Comparison of ENCODE assay signal across 1 cellular context in the genomic region with DNA sequence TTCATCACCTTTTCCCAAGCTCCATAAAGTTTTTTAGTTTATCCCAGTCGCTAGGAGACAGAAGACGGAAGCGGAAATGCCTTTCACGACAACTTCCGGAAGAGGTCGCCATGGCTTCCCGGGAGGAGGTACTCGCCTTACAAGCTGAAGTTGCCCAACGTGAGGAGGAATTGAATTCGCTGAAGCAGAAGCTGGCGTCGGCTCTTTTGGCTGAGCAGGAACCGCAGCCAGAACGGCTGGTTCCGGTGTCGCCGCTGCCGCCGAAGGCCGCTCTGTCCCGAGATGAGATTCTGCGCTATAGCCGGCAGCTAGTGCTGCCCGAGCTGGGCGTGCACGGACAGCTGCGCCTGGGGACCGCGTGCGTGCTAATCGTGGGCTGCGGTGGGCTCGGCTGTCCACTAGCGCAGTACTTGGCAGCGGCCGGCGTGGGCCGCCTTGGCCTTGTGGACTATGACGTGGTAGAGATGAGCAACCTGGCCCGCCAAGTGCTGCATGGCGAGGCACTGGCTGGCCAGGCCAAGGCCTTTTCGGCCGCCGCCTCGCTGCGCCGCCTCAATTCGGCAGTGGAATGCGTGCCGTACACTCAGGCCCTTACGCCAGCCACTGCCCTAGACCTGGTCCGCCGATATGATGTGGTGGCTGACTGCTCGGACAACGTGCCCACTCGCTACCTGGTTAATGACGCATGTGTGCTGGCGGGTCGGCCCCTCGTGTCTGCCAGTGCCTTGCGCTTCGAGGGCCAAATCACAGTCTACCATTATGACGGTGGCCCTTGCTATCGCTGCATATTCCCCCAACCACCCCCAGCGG.
A peak's percentile ranks its signal among the peaks of the same experiment; 100 is the strongest.
TF ChIP-seq lines count a peak whose summit lies in the region.

A gene with protein sequence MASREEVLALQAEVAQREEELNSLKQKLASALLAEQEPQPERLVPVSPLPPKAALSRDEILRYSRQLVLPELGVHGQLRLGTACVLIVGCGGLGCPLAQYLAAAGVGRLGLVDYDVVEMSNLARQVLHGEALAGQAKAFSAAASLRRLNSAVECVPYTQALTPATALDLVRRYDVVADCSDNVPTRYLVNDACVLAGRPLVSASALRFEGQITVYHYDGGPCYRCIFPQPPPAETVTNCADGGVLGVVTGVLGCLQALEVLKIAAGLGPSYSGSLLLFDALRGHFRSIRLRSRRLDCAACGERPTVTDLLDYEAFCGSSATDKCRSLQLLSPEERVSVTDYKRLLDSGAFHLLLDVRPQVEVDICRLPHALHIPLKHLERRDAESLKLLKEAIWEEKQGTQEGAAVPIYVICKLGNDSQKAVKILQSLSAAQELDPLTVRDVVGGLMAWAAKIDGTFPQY (plus strand): TSS at position 86 of the 810 bp plus-strand sequence. CDS start 25 bp downstream, at position 111.

TF ChIP-seq in K562, 482 proteins besides CTCF, POLR2A, EP300 and RAD21 (continued from another document and continues in another):
- TF ChIP-seq, protein P1, sequence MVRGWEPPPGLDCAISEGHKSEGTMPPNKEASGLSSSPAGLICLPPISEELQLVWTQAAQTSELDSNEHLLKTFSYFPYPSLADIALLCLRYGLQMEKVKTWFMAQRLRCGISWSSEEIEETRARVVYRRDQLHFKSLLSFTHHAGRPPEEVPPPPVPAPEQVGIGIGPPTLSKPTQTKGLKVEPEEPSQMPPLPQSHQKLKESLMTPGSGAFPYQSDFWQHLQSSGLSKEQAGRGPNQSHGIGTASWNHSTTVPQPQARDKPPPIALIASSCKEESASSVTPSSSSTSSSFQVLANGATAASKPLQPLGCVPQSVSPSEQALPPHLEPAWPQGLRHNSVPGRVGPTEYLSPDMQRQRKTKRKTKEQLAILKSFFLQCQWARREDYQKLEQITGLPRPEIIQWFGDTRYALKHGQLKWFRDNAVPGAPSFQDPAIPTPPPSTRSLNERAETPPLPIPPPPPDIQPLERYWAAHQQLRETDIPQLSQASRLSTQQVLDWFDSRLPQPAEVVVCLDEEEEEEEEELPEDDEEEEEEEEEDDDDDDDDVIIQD (CRISPR knock-in tag; IDR thresholded peaks at IDR 0.05): no peak
- no peak for TF ChIP-seq OTX1 (CRISPR knock-in tag; IDR thresholded peaks at IDR 0.05)
- TF ChIP-seq ZNF140 (CRISPR knock-in tag; IDR thresholded peaks at IDR 0.05): no peak
- 0 out of 3 replicates have a peak, but pooled peaks of 1 of the 2 experiments have one; percentile 28 for TF ChIP-seq CBX3 (IDR thresholded peaks at IDR 0.05; ENCODE audit: borderline replicate concordance in 1 of 2, low read length in 2 of 2)
- TF ChIP-seq SOX6 (IDR thresholded peaks at IDR 0.05): no peak
- TF ChIP-seq KDM5B (IDR thresholded peaks at IDR 0.05; ENCODE audit: insufficient replicate concordance, low read depth, low read length): peak; percentile 12
- peak; percentile 36 to 67 for TF ChIP-seq E2F6 (IDR thresholded peaks at IDR 0.05; ENCODE audit: borderline replicate concordance in 1 of 2, extremely low read depth in 1 of 2, insufficient read depth in 1 of 2, insufficient read length in 1 of 2, low read depth in 1 of 2, low read length in 1 of 2, poor library complexity in 1 of 2, severe bottlenecking in 1 of 2)
- no peak for TF ChIP-seq SLC30A9 (CRISPR knock-in tag; IDR thresholded peaks at IDR 0.05)
- TF ChIP-seq, protein P2, sequence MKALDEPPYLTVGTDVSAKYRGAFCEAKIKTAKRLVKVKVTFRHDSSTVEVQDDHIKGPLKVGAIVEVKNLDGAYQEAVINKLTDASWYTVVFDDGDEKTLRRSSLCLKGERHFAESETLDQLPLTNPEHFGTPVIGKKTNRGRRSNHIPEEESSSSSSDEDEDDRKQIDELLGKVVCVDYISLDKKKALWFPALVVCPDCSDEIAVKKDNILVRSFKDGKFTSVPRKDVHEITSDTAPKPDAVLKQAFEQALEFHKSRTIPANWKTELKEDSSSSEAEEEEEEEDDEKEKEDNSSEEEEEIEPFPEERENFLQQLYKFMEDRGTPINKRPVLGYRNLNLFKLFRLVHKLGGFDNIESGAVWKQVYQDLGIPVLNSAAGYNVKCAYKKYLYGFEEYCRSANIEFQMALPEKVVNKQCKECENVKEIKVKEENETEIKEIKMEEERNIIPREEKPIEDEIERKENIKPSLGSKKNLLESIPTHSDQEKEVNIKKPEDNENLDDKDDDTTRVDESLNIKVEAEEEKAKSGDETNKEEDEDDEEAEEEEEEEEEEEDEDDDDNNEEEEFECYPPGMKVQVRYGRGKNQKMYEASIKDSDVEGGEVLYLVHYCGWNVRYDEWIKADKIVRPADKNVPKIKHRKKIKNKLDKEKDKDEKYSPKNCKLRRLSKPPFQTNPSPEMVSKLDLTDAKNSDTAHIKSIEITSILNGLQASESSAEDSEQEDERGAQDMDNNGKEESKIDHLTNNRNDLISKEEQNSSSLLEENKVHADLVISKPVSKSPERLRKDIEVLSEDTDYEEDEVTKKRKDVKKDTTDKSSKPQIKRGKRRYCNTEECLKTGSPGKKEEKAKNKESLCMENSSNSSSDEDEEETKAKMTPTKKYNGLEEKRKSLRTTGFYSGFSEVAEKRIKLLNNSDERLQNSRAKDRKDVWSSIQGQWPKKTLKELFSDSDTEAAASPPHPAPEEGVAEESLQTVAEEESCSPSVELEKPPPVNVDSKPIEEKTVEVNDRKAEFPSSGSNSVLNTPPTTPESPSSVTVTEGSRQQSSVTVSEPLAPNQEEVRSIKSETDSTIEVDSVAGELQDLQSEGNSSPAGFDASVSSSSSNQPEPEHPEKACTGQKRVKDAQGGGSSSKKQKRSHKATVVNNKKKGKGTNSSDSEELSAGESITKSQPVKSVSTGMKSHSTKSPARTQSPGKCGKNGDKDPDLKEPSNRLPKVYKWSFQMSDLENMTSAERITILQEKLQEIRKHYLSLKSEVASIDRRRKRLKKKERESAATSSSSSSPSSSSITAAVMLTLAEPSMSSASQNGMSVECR (CRISPR knock-in tag; IDR thresholded peaks at IDR 0.05): peak; percentile 86
- TF ChIP-seq, protein P3, sequence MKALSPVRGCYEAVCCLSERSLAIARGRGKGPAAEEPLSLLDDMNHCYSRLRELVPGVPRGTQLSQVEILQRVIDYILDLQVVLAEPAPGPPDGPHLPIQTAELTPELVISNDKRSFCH (CRISPR knock-in tag; IDR thresholded peaks at IDR 0.05): no peak
- TF ChIP-seq, protein P3 (tag; IDR thresholded peaks at IDR 0.05): 0 out of 2 replicates have a peak, but pooled peaks have one; percentile 39
- TF ChIP-seq, protein P4, sequence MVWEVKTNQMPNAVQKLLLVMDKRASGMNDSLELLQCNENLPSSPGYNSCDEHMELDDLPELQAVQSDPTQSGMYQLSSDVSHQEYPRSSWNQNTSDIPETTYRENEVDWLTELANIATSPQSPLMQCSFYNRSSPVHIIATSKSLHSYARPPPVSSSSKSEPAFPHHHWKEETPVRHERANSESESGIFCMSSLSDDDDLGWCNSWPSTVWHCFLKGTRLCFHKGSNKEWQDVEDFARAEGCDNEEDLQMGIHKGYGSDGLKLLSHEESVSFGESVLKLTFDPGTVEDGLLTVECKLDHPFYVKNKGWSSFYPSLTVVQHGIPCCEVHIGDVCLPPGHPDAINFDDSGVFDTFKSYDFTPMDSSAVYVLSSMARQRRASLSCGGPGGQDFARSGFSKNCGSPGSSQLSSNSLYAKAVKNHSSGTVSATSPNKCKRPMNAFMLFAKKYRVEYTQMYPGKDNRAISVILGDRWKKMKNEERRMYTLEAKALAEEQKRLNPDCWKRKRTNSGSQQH (CRISPR knock-in tag; IDR thresholded peaks at IDR 0.05): no peak
- peak; percentile 98 for TF ChIP-seq ZBTB40 (IDR thresholded peaks at IDR 0.05)
- no peak for TF ChIP-seq ZBTB40 (CRISPR knock-in tag; IDR thresholded peaks at IDR 0.05)
- peak in 1 of 3 experiments; percentile 41 for TF ChIP-seq YY1 (IDR thresholded peaks at IDR 0.05; ENCODE audit: borderline replicate concordance in 1 of 3, control insufficient read depth in 1 of 3, extremely low read depth in 1 of 3, insufficient read depth in 3 of 3, insufficient read length in 1 of 3, insufficient replicate concordance in 2 of 3, low read depth in 1 of 3, low read length in 2 of 3)
- no peak; the same call in 1 of the 2 replicates for TF ChIP-seq CBFB (CRISPR knock-in tag; IDR thresholded peaks at IDR 0.05)
- no peak for TF ChIP-seq TAF1 (IDR thresholded peaks at IDR 0.05; ENCODE audit: control insufficient read depth, extremely low read depth, insufficient read depth, low read length, severe bottlenecking)
- TF ChIP-seq IRF9 (tag; IDR thresholded peaks at IDR 0.05): no peak
- peak; percentile 9; the same call in 1 of the 2 replicates for TF ChIP-seq SREBF1 (IDR thresholded peaks at IDR 0.05; ENCODE audit: borderline replicate concordance, low read depth, low read length)
- TF ChIP-seq NKRF (IDR thresholded peaks at IDR 0.05; ENCODE audit: borderline replicate concordance): peak; percentile 91; the same call in 1 of the 2 replicates
- peak; percentile 68; the same call in 1 of the 2 replicates for TF ChIP-seq LCOR (CRISPR knock-in tag; IDR thresholded peaks at IDR 0.05)
